1 cellular context compared by ENCODE assay signal in the genomic region with DNA sequence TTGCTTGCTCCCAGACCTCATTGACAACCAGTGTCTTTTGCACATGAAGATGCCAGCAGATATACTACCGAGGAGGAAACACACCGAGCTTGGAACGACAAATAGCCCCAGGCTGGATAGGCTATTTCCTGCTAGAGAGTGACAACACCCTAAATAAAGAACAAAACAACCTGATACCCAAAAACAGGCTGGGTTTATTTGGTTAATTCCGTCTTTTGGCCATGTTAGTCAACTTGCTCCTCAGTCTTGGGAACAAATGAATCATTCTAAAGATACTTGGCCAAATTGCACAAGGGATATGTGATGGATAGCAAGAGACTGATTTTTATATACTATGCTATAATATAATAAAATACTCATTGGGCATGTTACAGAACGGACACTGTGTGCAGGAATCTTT.
TF ChIP-seq lines count a peak whose summit lies in the region.

No MANE protein-coding gene starts in this region.

TF ChIP-seq in GM23338, 12 proteins besides CTCF, POLR2A, EP300 and RAD21:
- TF ChIP-seq, protein P1, sequence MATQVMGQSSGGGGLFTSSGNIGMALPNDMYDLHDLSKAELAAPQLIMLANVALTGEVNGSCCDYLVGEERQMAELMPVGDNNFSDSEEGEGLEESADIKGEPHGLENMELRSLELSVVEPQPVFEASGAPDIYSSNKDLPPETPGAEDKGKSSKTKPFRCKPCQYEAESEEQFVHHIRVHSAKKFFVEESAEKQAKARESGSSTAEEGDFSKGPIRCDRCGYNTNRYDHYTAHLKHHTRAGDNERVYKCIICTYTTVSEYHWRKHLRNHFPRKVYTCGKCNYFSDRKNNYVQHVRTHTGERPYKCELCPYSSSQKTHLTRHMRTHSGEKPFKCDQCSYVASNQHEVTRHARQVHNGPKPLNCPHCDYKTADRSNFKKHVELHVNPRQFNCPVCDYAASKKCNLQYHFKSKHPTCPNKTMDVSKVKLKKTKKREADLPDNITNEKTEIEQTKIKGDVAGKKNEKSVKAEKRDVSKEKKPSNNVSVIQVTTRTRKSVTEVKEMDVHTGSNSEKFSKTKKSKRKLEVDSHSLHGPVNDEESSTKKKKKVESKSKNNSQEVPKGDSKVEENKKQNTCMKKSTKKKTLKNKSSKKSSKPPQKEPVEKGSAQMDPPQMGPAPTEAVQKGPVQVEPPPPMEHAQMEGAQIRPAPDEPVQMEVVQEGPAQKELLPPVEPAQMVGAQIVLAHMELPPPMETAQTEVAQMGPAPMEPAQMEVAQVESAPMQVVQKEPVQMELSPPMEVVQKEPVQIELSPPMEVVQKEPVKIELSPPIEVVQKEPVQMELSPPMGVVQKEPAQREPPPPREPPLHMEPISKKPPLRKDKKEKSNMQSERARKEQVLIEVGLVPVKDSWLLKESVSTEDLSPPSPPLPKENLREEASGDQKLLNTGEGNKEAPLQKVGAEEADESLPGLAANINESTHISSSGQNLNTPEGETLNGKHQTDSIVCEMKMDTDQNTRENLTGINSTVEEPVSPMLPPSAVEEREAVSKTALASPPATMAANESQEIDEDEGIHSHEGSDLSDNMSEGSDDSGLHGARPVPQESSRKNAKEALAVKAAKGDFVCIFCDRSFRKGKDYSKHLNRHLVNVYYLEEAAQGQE (IDR thresholded peaks at IDR 0.05; ENCODE audit: unreplicated experiment): no peak
- TF ChIP-seq POLR2AphosphoS5 (IDR thresholded peaks at IDR 0.05; ENCODE audit: low read depth) (no peak), STAT1 (IDR thresholded peaks at IDR 0.05; ENCODE audit: unreplicated experiment) (no peak), ZNF114 (CRISPR knock-in tag; IDR thresholded peaks at IDR 0.05) (no peak), JUNB (IDR thresholded peaks at IDR 0.05; ENCODE audit: unreplicated experiment) (no peak), EZH2phosphoT487 (IDR thresholded peaks at IDR 0.05; ENCODE audit: unreplicated experiment) (no peak), CREB1 (CRISPR knock-in tag; IDR thresholded peaks at IDR 0.05; ENCODE audit: low read depth) (no peak), ZNF331 (CRISPR knock-in tag; IDR thresholded peaks at IDR 0.05; ENCODE audit: low read depth) (no peak), EZH2 (IDR thresholded peaks at IDR 0.05; ENCODE audit: low read depth, unreplicated experiment) (no peak), NANOG (IDR thresholded peaks at IDR 0.05; ENCODE audit: borderline replicate concordance) (no peak)
- TF ChIP-seq, protein P2, sequence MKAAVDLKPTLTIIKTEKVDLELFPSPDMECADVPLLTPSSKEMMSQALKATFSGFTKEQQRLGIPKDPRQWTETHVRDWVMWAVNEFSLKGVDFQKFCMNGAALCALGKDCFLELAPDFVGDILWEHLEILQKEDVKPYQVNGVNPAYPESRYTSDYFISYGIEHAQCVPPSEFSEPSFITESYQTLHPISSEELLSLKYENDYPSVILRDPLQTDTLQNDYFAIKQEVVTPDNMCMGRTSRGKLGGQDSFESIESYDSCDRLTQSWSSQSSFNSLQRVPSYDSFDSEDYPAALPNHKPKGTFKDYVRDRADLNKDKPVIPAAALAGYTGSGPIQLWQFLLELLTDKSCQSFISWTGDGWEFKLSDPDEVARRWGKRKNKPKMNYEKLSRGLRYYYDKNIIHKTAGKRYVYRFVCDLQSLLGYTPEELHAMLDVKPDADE (IDR thresholded peaks at IDR 0.05): no peak
- TF ChIP-seq, protein P3, sequence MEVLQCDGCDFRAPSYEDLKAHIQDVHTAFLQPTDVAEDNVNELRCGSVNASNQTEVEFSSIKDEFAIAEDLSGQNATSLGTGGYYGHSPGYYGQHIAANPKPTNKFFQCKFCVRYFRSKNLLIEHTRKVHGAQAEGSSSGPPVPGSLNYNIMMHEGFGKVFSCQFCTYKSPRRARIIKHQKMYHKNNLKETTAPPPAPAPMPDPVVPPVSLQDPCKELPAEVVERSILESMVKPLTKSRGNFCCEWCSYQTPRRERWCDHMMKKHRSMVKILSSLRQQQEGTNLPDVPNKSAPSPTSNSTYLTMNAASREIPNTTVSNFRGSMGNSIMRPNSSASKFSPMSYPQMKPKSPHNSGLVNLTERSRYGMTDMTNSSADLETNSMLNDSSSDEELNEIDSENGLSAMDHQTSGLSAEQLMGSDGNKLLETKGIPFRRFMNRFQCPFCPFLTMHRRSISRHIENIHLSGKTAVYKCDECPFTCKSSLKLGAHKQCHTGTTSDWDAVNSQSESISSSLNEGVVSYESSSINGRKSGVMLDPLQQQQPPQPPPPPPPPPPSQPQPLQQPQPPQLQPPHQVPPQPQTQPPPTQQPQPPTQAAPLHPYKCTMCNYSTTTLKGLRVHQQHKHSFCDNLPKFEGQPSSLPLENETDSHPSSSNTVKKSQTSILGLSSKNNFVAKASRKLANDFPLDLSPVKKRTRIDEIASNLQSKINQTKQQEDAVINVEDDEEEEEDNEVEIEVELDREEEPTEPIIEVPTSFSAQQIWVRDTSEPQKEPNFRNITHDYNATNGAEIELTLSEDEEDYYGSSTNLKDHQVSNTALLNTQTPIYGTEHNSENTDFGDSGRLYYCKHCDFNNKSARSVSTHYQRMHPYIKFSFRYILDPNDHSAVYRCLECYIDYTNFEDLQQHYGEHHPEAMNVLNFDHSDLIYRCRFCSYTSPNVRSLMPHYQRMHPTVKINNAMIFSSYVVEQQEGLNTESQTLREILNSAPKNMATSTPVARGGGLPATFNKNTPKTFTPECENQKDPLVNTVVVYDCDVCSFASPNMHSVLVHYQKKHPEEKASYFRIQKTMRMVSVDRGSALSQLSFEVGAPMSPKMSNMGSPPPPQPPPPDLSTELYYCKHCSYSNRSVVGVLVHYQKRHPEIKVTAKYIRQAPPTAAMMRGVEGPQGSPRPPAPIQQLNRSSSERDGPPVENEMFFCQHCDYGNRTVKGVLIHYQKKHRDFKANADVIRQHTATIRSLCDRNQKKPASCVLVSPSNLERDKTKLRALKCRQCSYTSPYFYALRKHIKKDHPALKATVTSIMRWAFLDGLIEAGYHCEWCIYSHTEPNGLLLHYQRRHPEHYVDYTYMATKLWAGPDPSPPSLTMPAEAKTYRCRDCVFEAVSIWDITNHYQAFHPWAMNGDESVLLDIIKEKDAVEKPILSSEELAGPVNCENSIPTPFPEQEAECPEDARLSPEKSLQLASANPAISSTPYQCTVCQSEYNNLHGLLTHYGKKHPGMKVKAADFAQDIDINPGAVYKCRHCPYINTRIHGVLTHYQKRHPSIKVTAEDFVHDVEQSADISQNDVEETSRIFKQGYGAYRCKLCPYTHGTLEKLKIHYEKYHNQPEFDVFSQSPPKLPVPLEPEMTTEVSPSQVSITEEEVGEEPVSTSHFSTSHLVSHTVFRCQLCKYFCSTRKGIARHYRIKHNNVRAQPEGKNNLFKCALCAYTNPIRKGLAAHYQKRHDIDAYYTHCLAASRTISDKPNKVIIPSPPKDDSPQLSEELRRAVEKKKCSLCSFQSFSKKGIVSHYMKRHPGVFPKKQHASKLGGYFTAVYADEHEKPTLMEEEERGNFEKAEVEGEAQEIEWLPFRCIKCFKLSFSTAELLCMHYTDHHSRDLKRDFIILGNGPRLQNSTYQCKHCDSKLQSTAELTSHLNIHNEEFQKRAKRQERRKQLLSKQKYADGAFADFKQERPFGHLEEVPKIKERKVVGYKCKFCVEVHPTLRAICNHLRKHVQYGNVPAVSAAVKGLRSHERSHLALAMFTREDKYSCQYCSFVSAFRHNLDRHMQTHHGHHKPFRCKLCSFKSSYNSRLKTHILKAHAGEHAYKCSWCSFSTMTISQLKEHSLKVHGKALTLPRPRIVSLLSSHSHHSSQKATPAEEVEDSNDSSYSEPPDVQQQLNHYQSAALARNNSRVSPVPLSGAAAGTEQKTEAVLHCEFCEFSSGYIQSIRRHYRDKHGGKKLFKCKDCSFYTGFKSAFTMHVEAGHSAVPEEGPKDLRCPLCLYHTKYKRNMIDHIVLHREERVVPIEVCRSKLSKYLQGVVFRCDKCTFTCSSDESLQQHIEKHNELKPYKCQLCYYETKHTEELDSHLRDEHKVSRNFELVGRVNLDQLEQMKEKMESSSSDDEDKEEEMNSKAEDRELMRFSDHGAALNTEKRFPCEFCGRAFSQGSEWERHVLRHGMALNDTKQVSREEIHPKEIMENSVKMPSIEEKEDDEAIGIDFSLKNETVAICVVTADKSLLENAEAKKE (CRISPR knock-in tag; IDR thresholded peaks at IDR 0.05): no peak
